Comparison of ENCODE assay signal across 18 cellular contexts in the genomic region with DNA sequence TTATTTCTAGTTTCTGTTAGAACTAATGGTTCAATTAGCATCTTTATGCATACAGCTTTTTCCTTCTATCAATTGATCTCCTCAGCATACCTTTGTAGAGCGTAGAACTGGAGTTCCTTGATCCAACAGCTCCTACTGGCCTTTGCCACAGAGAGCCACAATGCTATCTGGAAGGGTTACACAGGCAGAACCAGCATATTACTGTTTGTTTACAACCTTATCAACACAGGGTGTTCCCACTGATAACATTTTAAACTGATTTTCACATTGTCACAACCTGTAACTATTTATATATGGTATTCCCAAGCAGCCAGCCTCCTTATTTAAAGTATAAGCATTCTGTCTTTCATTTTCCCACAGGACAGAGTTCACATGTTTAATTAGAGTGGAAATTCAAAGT.
"Had no signal": no experiment of that assay in that cellular context is flagged by ENCODE, and none has a peak within 500 bp of the region (broad histone marks: within the 10 kb centered on the region; RNA-seq: fewer than 3 reads in every experiment).

No MANE protein-coding gene starts in this region.

- H3K4me3 Mint-ChIP-seq: activated B cell treated with CpG ODN at 0.5 μM for 24 hours; activated T-cell treated with anti-CD3 and anti-CD28 coated beads, Interleukin-2, amount 50 U/mL, for 24 hours; mesothelial cell of epicardium; T-cell had no signal

- H3K27me3 Mint-ChIP-seq: T-cell had no signal

- H3K4me1 ChIP-seq: breast epithelium, esophagus squamous epithelium, spleen had no signal

- H3K9me3 ChIP-seq: esophagus squamous epithelium, spleen, transverse colon had no signal

- H3K36me3 ChIP-seq: breast epithelium, esophagus squamous epithelium, spleen, transverse colon had no signal

- H3K27ac ChIP-seq: breast epithelium, epithelial cell of prostate, esophagus squamous epithelium, spleen, transverse colon had no signal

- ATAC-seq: left cardiac atrium, right cardiac atrium had no signal

- DNase-seq: activated B cell treated with CpG ODN at 0.5 μM for 24 hours; activated CD4-positive, alpha-beta T cell treated with anti-CD3 and anti-CD28 coated beads, Interleukin-2, amount 50 U/mL, for 4 hours; activated naive CD4-positive, alpha-beta T cell; activated T-cell treated with anti-CD3 and anti-CD28 coated beads, Interleukin-2, amount 50 U/mL, for 24 hours; esophagus squamous epithelium; left cardiac atrium; naive thymus-derived CD4-positive, alpha-beta T cell; posterior cingulate gyrus; right cardiac atrium; spleen; stimulated activated naive CD4-positive, alpha-beta T cell; T1000; transverse colon had no signal

- H3K4me1 Mint-ChIP-seq: activated B cell treated with CpG ODN at 0.5 μM for 24 hours, mesothelial cell of epicardium had no signal

- H3K4me3 ChIP-seq: breast epithelium, esophagus squamous epithelium, spleen, transverse colon had no signal

- H3K27ac Mint-ChIP-seq: activated B cell treated with CpG ODN at 0.5 μM for 24 hours; activated naive CD4-positive, alpha-beta T cell treated with anti-CD3 and anti-CD28 coated beads, Interleukin-2, amount 50 U/mL, for 72 hours; activated T-cell treated with anti-CD3 and anti-CD28 coated beads, Interleukin-2, amount 50 U/mL, for 24 hours; mesothelial cell of epicardium; T-cell had no signal

- H3K27me3 ChIP-seq: breast epithelium, esophagus squamous epithelium, spleen, transverse colon had no signal
